ENCODE assay signal across 9 cellular contexts in genomic region chr3:51984269-51984647, GRCh38. TPM values are rescaled to one million over a fixed set of nuclear protein-coding genes. Genes with fewer than 3 reads are reported as not detected.
A peak's percentile ranks its signal among the peaks of the same experiment; 100 is the strongest.
DNase-seq lines count a peak whose midpoint lies in the region; ATAC-seq and TF ChIP-seq lines count a peak whose summit lies in the region.
"Had no signal": no experiment of that assay in that cellular context is flagged by ENCODE, and none has a peak within 500 bp of the region (broad histone marks: within the 10 kb centered on the region; RNA-seq: fewer than 3 reads in every experiment).

No MANE protein-coding gene starts in this region.

- peak overlapping the region; percentile 96 for H3K4me3 Mint-ChIP-seq in activated CD8-positive, alpha-beta T cell treated with anti-CD3 and anti-CD28 coated beads, Interleukin-2, amount 10 ng/mL, durations not matched to agents 7 days and 5 days
- peak overlapping the region; percentile 92 for H3K4me3 Mint-ChIP-seq in stimulated activated memory B cell treated with anti-CD40 and anti-IgM and Interleukin-4, amounts not matched to agents 10 μg/mL and 1 μg/mL and 100 μg/mL, for 72 hours

- no peaks in the 10 kb centered on the region for H3K9me3 Mint-ChIP-seq in activated CD8-positive, alpha-beta T cell treated with anti-CD3 and anti-CD28 coated beads, Interleukin-2, amount 10 ng/mL, durations not matched to agents 7 days and 5 days (ENCODE audit: insufficient read depth)
- H3K9me3 Mint-ChIP-seq in stimulated activated memory B cell treated with anti-CD40 and anti-IgM and Interleukin-4, amounts not matched to agents 10 μg/mL and 1 μg/mL and 100 μg/mL, for 72 hours, result no peaks in the 10 kb centered on the region

- POLR2A ChIA-PET in activated CD8-positive, alpha-beta T cell treated with anti-CD3 and anti-CD28 coated beads, Interleukin-2, amount 10 ng/mL, durations not matched to agents 7 days and 5 days (lab: Charles Lee), result interaction anchor here (2.3 to 4.0 kb wide), 2 partner anchors 9 to 10 kb away, joined by 19 to 65 read pairs; partner anchors contain the start of genes ABHD14A, ABHD14B and RPL29

- H3K36me3 Mint-ChIP-seq in activated CD8-positive, alpha-beta T cell treated with anti-CD3 and anti-CD28 coated beads, Interleukin-2, amount 10 ng/mL, durations not matched to agents 7 days and 5 days (ENCODE audit: low read depth), result peaks cover 5% of the 10 kb centered on the region
- H3K36me3 Mint-ChIP-seq in stimulated activated memory B cell treated with anti-CD40 and anti-IgM and Interleukin-4, amounts not matched to agents 10 μg/mL and 1 μg/mL and 100 μg/mL, for 72 hours, result no peaks in the 10 kb centered on the region

- H3K36me3 ChIP-seq in H7 (replicated peaks; ENCODE audit: control insufficient read depth, insufficient read depth, low read length), result peaks cover 2% of the 10 kb centered on the region; the same call in 1 of the 2 replicates

- peaks cover 28% of the 10 kb centered on the region for H3K4me1 Mint-ChIP-seq in activated CD8-positive, alpha-beta T cell treated with anti-CD3 and anti-CD28 coated beads, Interleukin-2, amount 10 ng/mL, durations not matched to agents 7 days and 5 days (ENCODE audit: low read depth)
- H3K4me1 Mint-ChIP-seq in stimulated activated memory B cell treated with anti-CD40 and anti-IgM and Interleukin-4, amounts not matched to agents 10 μg/mL and 1 μg/mL and 100 μg/mL, for 72 hours, result peaks cover 48% of the 10 kb centered on the region

- no peak for TF ChIP-seq CTCF in HFF-Myc (IDR thresholded peaks at IDR 0.05; ENCODE audit: low read depth, low read length, missing control alignments)

- no peak for ATAC-seq in activated CD8-positive, alpha-beta T cell treated with anti-CD3 and anti-CD28 coated beads, Interleukin-2, amount 10 ng/mL, durations not matched to agents 7 days and 5 days
- ATAC-seq in stimulated activated memory B cell treated with anti-CD40 and anti-IgM and Interleukin-4, amounts not matched to agents 10 μg/mL and 1 μg/mL and 100 μg/mL, for 72 hours, result no peak
- no peak for ATAC-seq in GM18867 (IDR thresholded peaks at IDR 0.05; ENCODE audit: unreplicated experiment)

- H3K4me3 ChIP-seq in HFF-Myc (replicated peaks; ENCODE audit: low read depth, low read length), result peak overlapping the region; percentile 66
- H3K4me3 ChIP-seq in iPS-18c (ENCODE audit: insufficient read depth, low read depth, low read length), result peak overlapping the region; percentile 69; the same call in 1 of the 2 replicates
- no peak overlapping the region for H3K4me3 ChIP-seq in H7 (ENCODE audit: insufficient read depth, low read depth, low read length)

- H3K27ac Mint-ChIP-seq in activated CD8-positive, alpha-beta T cell treated with anti-CD3 and anti-CD28 coated beads, Interleukin-2, amount 10 ng/mL, durations not matched to agents 7 days and 5 days, result peak overlapping the region; percentile 93
- H3K27ac Mint-ChIP-seq in stimulated activated memory B cell treated with anti-CD40 and anti-IgM and Interleukin-4, amounts not matched to agents 10 μg/mL and 1 μg/mL and 100 μg/mL, for 72 hours, result peak overlapping the region; percentile 95

- H3K27me3 Mint-ChIP-seq in activated CD8-positive, alpha-beta T cell treated with anti-CD3 and anti-CD28 coated beads, Interleukin-2, amount 10 ng/mL, durations not matched to agents 7 days and 5 days (ENCODE audit: low read depth), result no peaks in the 10 kb centered on the region
- no peaks in the 10 kb centered on the region for H3K27me3 Mint-ChIP-seq in stimulated activated memory B cell treated with anti-CD40 and anti-IgM and Interleukin-4, amounts not matched to agents 10 μg/mL and 1 μg/mL and 100 μg/mL, for 72 hours

- CTCF ChIA-PET in activated CD8-positive, alpha-beta T cell treated with anti-CD3 and anti-CD28 coated beads, Interleukin-2, amount 10 ng/mL, durations not matched to agents 7 days and 5 days (lab: Charles Lee), result interaction anchor here (1.3 to 3.8 kb wide), 4 partner anchors 10 to 42 kb away, joined by 4 to 57 read pairs (median 28); partner anchors contain the start of genes ABHD14A, ABHD14B, PARP3 and RPL29

- no peaks in the 10 kb centered on the region for H3K27me3 ChIP-seq in H7 (ENCODE audit: control insufficient read depth, insufficient read depth, low read length)

- H3K9me3 ChIP-seq in iPS-18c (ENCODE audit: control insufficient read depth, insufficient read depth, low read length), result no peaks in the 10 kb centered on the region

- DNase-seq in HFF-Myc (ENCODE audit: extremely low read depth, low read depth), result no peak
- DNase-seq in activated CD8-positive, alpha-beta T cell treated with anti-CD3 and anti-CD28 coated beads, Interleukin-2, amount 10 ng/mL, durations not matched to agents 7 days and 5 days, result no peak
- no peak for DNase-seq in pons (ENCODE audit: low spot score)
- no peak for DNase-seq in NCI-H1105 (lab: John Stamatoyannopoulos, UW)
- no peak for DNase-seq in H7
- DNase-seq: NCI-H226 had no signal

RNA-seq across cellular contexts. Expression of gene ACY1, which starts 0.9 kb away (rescaled TPM):
- total RNA-seq in activated CD8-positive, alpha-beta T cell treated with anti-CD3 and anti-CD28 coated beads, Interleukin-2, amount 10 ng/mL, durations not matched to agents 7 days and 5 days, result 10 to 100 TPM; 17.4 to 21.2 TPM
- total RNA-seq in H7 (2014; rRNA removed; shearing (Covaris generic)), result 97.7 and 101 TPM in 2 replicates

RNA-seq across cellular contexts. Expression of gene ABHD14A, which starts 9.4 kb away (rescaled TPM):
- 10 to 100 TPM; 10.5 to 11.7 TPM for total RNA-seq in activated CD8-positive, alpha-beta T cell treated with anti-CD3 and anti-CD28 coated beads, Interleukin-2, amount 10 ng/mL, durations not matched to agents 7 days and 5 days
- 7.5 and 7.7 TPM in 2 replicates for total RNA-seq in H7 (2014; rRNA removed; shearing (Covaris generic))

RNA-seq across cellular contexts. Expression of gene ABHD14B, which starts 10.4 kb away (rescaled TPM):
- total RNA-seq in activated CD8-positive, alpha-beta T cell treated with anti-CD3 and anti-CD28 coated beads, Interleukin-2, amount 10 ng/mL, durations not matched to agents 7 days and 5 days, result 10 to 100 TPM; 31.4 to 38.0 TPM
- 20.8 and 24.3 TPM in 2 replicates for total RNA-seq in H7 (2014; rRNA removed; shearing (Covaris generic))

RNA-seq across cellular contexts. Expression of gene RPL29, which starts 11.4 kb away (rescaled TPM):
- 1,000 to 10,000 TPM; 1,199 to 1,266 TPM for total RNA-seq in activated CD8-positive, alpha-beta T cell treated with anti-CD3 and anti-CD28 coated beads, Interleukin-2, amount 10 ng/mL, durations not matched to agents 7 days and 5 days
- 1,001 and 1,107 TPM in 2 replicates for total RNA-seq in H7 (2014; rRNA removed; shearing (Covaris generic))

RNA-seq across cellular contexts. Expression of gene PCBP4, which starts 17.0 kb away (rescaled TPM):
- 10 to 100 TPM; 12.7 to 16.1 TPM for total RNA-seq in activated CD8-positive, alpha-beta T cell treated with anti-CD3 and anti-CD28 coated beads, Interleukin-2, amount 10 ng/mL, durations not matched to agents 7 days and 5 days
- 29.4 and 48.1 TPM in 2 replicates for total RNA-seq in H7 (2014; rRNA removed; shearing (Covaris generic))
